8 cellular contexts compared by ENCODE assay signal in the genomic region with DNA sequence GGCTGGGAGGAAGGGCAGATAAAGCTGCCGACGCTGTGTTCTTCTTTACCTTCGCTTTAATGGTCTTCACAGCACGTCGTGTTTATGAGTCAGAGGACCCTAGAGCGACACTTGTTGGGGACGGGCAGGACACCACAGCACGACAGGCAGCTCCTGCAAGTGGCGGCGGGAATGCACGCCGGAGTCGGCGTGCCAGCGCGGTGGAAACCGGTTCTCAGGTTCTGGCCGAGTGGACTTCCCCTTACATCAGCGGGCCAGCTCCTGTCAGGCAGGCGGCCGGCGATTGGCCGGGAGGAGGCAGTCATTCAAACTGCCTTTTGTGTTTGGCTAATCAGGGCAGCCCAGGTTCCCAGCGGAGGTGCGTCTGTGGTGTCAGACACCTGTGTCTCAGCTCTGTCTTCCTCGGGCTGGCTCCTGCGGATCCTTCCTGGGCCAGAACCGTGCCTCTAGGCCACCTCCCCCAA.
DNase-seq lines count a peak whose midpoint lies in the region; ATAC-seq and TF ChIP-seq lines count a peak whose summit lies in the region.

No MANE protein-coding gene starts in this region.

- H3K36me3 ChIP-seq in adrenal gland (replicated peaks in 1 of 2): no peaks in the 10 kb centered on the region
- H3K36me3 ChIP-seq in parathyroid adenoma (ENCODE audit: control insufficient read depth, insufficient read depth, low read length): no peaks in the 10 kb centered on the region

- H3K4me3 Mint-ChIP-seq in activated T-helper 2 cell treated with anti-CD3 and anti-CD28 coated beads, Interferon-gamma antibody, Interleukin-2, Interleukin-4, amounts not matched to agents 10 μg/mL and 5 μg/mL and 100 μg/mL, durations not matched to agents 14 hours and 24 hours and 36 hours (ENCODE audit: low read depth): no peak overlapping the region

- H3K27me3 Mint-ChIP-seq in activated T-helper 2 cell treated with anti-CD3 and anti-CD28 coated beads, Interferon-gamma antibody, Interleukin-2, Interleukin-4, amounts not matched to agents 10 μg/mL and 5 μg/mL and 100 μg/mL, durations not matched to agents 14 hours and 24 hours and 36 hours (ENCODE audit: low read depth): peaks cover 53% of the 10 kb centered on the region

- DNase-seq in DMS153 (lab: John Stamatoyannopoulos, UW) (peak; percentile 82), NCI-H1436 treated with DMSO at 0.1 percent for 48 hours (lab: John Stamatoyannopoulos, UW) (peak; percentile 22), adrenal gland (peak; percentile 67 to 94 (median 79)), right cardiac atrium (peak; percentile 71 to 88 (median 86)), COLO829 (ENCODE audit: low spot score) (no peak)
- no peak for DNase-seq in activated T-helper 2 cell treated with anti-CD3 and anti-CD28 coated beads, Interferon-gamma antibody, Interleukin-2, Interleukin-4, amounts not matched to agents 10 μg/mL and 5 μg/mL and 100 μg/mL, durations not matched to agents 14 hours and 24 hours and 36 hours (ENCODE audit: low spot score)

- peak overlapping the region in 3 of 4 donors; percentile 19 to 56 (median 23) for H3K4me3 ChIP-seq in adrenal gland
- H3K4me3 ChIP-seq in right cardiac atrium (ENCODE audit: low read length): peak overlapping the region; percentile 55
- H3K4me3 ChIP-seq in parathyroid adenoma (ENCODE audit: low read depth, low read length): peak overlapping the region; percentile 48

- TF ChIP-seq CTCF in adrenal gland (IDR thresholded peaks at IDR 0.05) (peak in 4 of 6 experiments; percentile 9 to 22 (median 15)), parathyroid adenoma (IDR thresholded peaks at IDR 0.05) (peak; percentile 18)

- WGBS in adrenal gland, 4 donors: 3 to 11% (median 8%) methylated on average over 11 to 28 of the region's 28 CpGs
- WGBS in right cardiac atrium: 9% methylated on average over 28 of the region's 28 CpGs

- H3K9me3 Mint-ChIP-seq in activated T-helper 2 cell treated with anti-CD3 and anti-CD28 coated beads, Interferon-gamma antibody, Interleukin-2, Interleukin-4, amounts not matched to agents 10 μg/mL and 5 μg/mL and 100 μg/mL, durations not matched to agents 14 hours and 24 hours and 36 hours: no peaks in the 10 kb centered on the region

- H3K79me2 ChIP-seq in parathyroid adenoma: no peaks in the 10 kb centered on the region

- ATAC-seq in GM21529 (IDR thresholded peaks at IDR 0.05; ENCODE audit: unreplicated experiment) (peak; percentile 92), right cardiac atrium (peak; percentile 86 to 88)

- H2AFZ ChIP-seq in parathyroid adenoma: peak overlapping the region; percentile 83

- H3K27ac Mint-ChIP-seq in activated T-helper 2 cell treated with anti-CD3 and anti-CD28 coated beads, Interferon-gamma antibody, Interleukin-2, Interleukin-4, amounts not matched to agents 10 μg/mL and 5 μg/mL and 100 μg/mL, durations not matched to agents 14 hours and 24 hours and 36 hours: no peak overlapping the region

- intact Hi-C loops in adrenal gland (cut with DNase I): no loop called here
- intact Hi-C loops in right cardiac atrium (cut with DNase I): no loop called here
- intact Hi-C loops in activated T-helper 2 cell treated with anti-CD3 and anti-CD28 coated beads, Interferon-gamma antibody, Interleukin-2, Interleukin-4, amounts not matched to agents 10 μg/mL and 5 μg/mL and 100 μg/mL, durations not matched to agents 14 hours and 24 hours and 36 hours (cut with micrococcal nuclease): no loop called here

- H3K27me3 ChIP-seq in adrenal gland: no peaks in the 10 kb centered on the region
- H3K27me3 ChIP-seq in right cardiac atrium (ENCODE audit: control insufficient read depth, insufficient read depth): no peaks in the 10 kb centered on the region
- no peaks in the 10 kb centered on the region for H3K27me3 ChIP-seq in parathyroid adenoma (ENCODE audit: control insufficient read depth, insufficient read depth, low read length)

- no peak overlapping the region for H3K9ac ChIP-seq in parathyroid adenoma

- peak overlapping the region in 1 of 5 donors; percentile 22 for H3K27ac ChIP-seq in adrenal gland
- H3K27ac ChIP-seq in right cardiac atrium (ENCODE audit: low read length): peak overlapping the region; percentile 72
- H3K27ac ChIP-seq in parathyroid adenoma: peak overlapping the region; percentile 75

- H3K9me3 ChIP-seq in adrenal gland (replicated peaks in 1 of 3) (no peaks in the 10 kb centered on the region), right cardiac atrium (ENCODE audit: control insufficient read depth, low read length) (no peaks in the 10 kb centered on the region), parathyroid adenoma (ENCODE audit: control insufficient read depth, low read length) (no peaks in the 10 kb centered on the region)

- H3K36me3 Mint-ChIP-seq in activated T-helper 2 cell treated with anti-CD3 and anti-CD28 coated beads, Interferon-gamma antibody, Interleukin-2, Interleukin-4, amounts not matched to agents 10 μg/mL and 5 μg/mL and 100 μg/mL, durations not matched to agents 14 hours and 24 hours and 36 hours (ENCODE audit: low read depth): no peaks in the 10 kb centered on the region

- TF ChIP-seq POLR2A in adrenal gland (IDR thresholded peaks at IDR 0.05): peak; percentile 49 to 69

- no peaks in the 10 kb centered on the region for H3K4me1 Mint-ChIP-seq in activated T-helper 2 cell treated with anti-CD3 and anti-CD28 coated beads, Interferon-gamma antibody, Interleukin-2, Interleukin-4, amounts not matched to agents 10 μg/mL and 5 μg/mL and 100 μg/mL, durations not matched to agents 14 hours and 24 hours and 36 hours (ENCODE audit: low read depth)

- peak overlapping the region; percentile 57 for H3K4me2 ChIP-seq in parathyroid adenoma (ENCODE audit: low read length)

- peaks cover 3 to 8% of the 10 kb centered on the region in 2 donors for H3K4me1 ChIP-seq in adrenal gland (replicated peaks in 1 of 2)
- H3K4me1 ChIP-seq in right cardiac atrium (ENCODE audit: control insufficient read depth, insufficient read depth, low read length): no peaks in the 10 kb centered on the region
- H3K4me1 ChIP-seq in parathyroid adenoma: peaks cover 6% of the 10 kb centered on the region

Comparison
In these comparisons a context has a peak if more than half of its experiments do, and no peak if none do; other contexts are left out.
1. DNase-seq: peak in DMS153 (single experiment), NCI-H1436 treated with DMSO at 0.1 percent for 48 hours (single experiment), adrenal gland (7 of 7) and right cardiac atrium (3 of 3); none in activated T-helper 2 cell treated with anti-CD3 and anti-CD28 coated beads, Interferon-gamma antibody, Interleukin-2, Interleukin-4, amounts not matched to agents 10 μg/mL and 5 μg/mL and 100 μg/mL, durations not matched to agents 14 hours and 24 hours and 36 hours (single experiment) and COLO829 (single experiment).
2. Peak in every context shown above with its lines, with median percentiles within 50 percentile points of each other: H3K4me3 ChIP-seq.